In the genomic region with DNA sequence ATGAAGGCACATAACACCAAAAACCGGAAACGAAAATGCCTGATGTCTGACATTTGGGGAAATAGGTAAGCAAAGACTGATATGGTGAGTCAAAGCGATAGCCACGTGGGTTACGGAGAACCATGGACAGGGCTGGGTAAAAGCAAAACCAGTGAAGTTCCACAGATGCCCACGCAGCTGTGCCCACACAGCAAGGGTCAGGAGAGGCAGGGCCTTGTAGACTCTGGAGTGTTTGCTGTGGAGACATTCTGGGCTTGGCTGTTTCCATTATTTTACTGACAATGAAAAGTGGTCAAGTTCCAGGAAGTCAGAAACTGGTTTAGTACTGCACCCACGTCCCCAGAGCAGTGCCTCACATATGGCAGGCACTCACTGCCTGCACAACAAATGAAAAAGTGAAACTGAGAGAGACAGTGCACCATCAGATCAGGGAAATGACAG, we compare ENCODE assay signal across 10 cellular contexts.
A peak's percentile ranks its signal among the peaks of the same experiment; 100 is the strongest.
DNase-seq lines count a peak whose midpoint lies in the region; ATAC-seq and TF ChIP-seq lines count a peak whose summit lies in the region.
"Had no signal": no experiment of that assay in that cellular context is flagged by ENCODE, and none has a peak within 500 bp of the region (broad histone marks: within the 10 kb centered on the region; RNA-seq: fewer than 3 reads in every experiment).

No MANE protein-coding gene starts in this region.

- no peaks in the 10 kb centered on the region for H3K9me3 Mint-ChIP-seq in activated naive CD8-positive, alpha-beta T cell treated with anti-CD3 and anti-CD28 coated beads, Interleukin-2, amount 50 U/mL, for 24 hours

- peak; percentile 71 for DNase-seq in GM13977 (ENCODE audit: low spot score)
- DNase-seq in GM20000 (ENCODE audit: low spot score), result peak; percentile 73
- peak; percentile 41 for DNase-seq in activated naive CD8-positive, alpha-beta T cell treated with anti-CD3 and anti-CD28 coated beads, Interleukin-2, amount 50 U/mL, for 24 hours
- DNase-seq in T1000 (lab: John Stamatoyannopoulos, UW), result no peak
- no peak for DNase-seq in anterior cingulate cortex (lab: John Stamatoyannopoulos, UW)
- DNase-seq in OCI-M2 (lab: John Stamatoyannopoulos, UW; ENCODE audit: unreplicated experiment), result no peak
- no peak for DNase-seq in NCI-H128 (lab: John Stamatoyannopoulos, UW; ENCODE audit: unreplicated experiment)
- DNase-seq: NCI-H1436, thyroid gland had no signal

- peaks cover 3% of the 10 kb centered on the region for H3K36me3 Mint-ChIP-seq in activated naive CD8-positive, alpha-beta T cell treated with anti-CD3 and anti-CD28 coated beads, Interleukin-2, amount 50 U/mL, for 24 hours (ENCODE audit: low read depth)

- peak overlapping the region; percentile 53 for H3K27ac Mint-ChIP-seq in activated naive CD8-positive, alpha-beta T cell treated with anti-CD3 and anti-CD28 coated beads, Interleukin-2, amount 50 U/mL, for 24 hours

- no peaks in the 10 kb centered on the region for H3K27me3 Mint-ChIP-seq in activated naive CD8-positive, alpha-beta T cell treated with anti-CD3 and anti-CD28 coated beads, Interleukin-2, amount 50 U/mL, for 24 hours

- TF ChIP-seq CTCF in GM13977 (IDR thresholded peaks at IDR 0.05; ENCODE audit: extremely low read depth, insufficient read depth, missing control alignments) (no peak), GM20000 (IDR thresholded peaks at IDR 0.05; ENCODE audit: extremely low read depth, missing control alignments) (no peak)

- ATAC-seq in HG03354 (IDR thresholded peaks at IDR 0.05; ENCODE audit: poor library complexity, severe bottlenecking, unreplicated experiment), result peak; percentile 95
- ATAC-seq in activated naive CD8-positive, alpha-beta T cell treated with anti-CD3 and anti-CD28 coated beads, Interleukin-2, amount 50 U/mL, for 24 hours, result peak; percentile 80

- in situ Hi-C loops in GM13977 (cut with MboI; ENCODE audit: low pct_unique_long_range_greater_than_20kb, low sequenced_read_pairs, unreplicated experiment), result no loop called here

- H3K4me3 Mint-ChIP-seq in activated naive CD8-positive, alpha-beta T cell treated with anti-CD3 and anti-CD28 coated beads, Interleukin-2, amount 50 U/mL, for 24 hours, result no peak overlapping the region

- peaks cover 12% of the 10 kb centered on the region for H3K4me1 Mint-ChIP-seq in activated naive CD8-positive, alpha-beta T cell treated with anti-CD3 and anti-CD28 coated beads, Interleukin-2, amount 50 U/mL, for 24 hours

Comparison
In these comparisons a context has a peak if more than half of its experiments do, and no peak if none do; other contexts are left out.
1. DNase-seq: peak in GM13977 (single experiment), GM20000 (single experiment) and activated naive CD8-positive, alpha-beta T cell treated with anti-CD3 and anti-CD28 coated beads, Interleukin-2, amount 50 U/mL, for 24 hours (single experiment); none in T1000 (single experiment), anterior cingulate cortex (0 of 58), OCI-M2 (single experiment) and NCI-H128 (single experiment).